1 cellular context compared by ENCODE assay signal in genomic region chr7:151585744-151586424, GRCh38.
TF ChIP-seq lines count a peak whose summit lies in the region.

No MANE protein-coding gene starts in this region.

TF ChIP-seq in GM23338, 12 proteins besides CTCF, POLR2A, EP300 and RAD21 (continued from another document):
- TF ChIP-seq, protein P1, sequence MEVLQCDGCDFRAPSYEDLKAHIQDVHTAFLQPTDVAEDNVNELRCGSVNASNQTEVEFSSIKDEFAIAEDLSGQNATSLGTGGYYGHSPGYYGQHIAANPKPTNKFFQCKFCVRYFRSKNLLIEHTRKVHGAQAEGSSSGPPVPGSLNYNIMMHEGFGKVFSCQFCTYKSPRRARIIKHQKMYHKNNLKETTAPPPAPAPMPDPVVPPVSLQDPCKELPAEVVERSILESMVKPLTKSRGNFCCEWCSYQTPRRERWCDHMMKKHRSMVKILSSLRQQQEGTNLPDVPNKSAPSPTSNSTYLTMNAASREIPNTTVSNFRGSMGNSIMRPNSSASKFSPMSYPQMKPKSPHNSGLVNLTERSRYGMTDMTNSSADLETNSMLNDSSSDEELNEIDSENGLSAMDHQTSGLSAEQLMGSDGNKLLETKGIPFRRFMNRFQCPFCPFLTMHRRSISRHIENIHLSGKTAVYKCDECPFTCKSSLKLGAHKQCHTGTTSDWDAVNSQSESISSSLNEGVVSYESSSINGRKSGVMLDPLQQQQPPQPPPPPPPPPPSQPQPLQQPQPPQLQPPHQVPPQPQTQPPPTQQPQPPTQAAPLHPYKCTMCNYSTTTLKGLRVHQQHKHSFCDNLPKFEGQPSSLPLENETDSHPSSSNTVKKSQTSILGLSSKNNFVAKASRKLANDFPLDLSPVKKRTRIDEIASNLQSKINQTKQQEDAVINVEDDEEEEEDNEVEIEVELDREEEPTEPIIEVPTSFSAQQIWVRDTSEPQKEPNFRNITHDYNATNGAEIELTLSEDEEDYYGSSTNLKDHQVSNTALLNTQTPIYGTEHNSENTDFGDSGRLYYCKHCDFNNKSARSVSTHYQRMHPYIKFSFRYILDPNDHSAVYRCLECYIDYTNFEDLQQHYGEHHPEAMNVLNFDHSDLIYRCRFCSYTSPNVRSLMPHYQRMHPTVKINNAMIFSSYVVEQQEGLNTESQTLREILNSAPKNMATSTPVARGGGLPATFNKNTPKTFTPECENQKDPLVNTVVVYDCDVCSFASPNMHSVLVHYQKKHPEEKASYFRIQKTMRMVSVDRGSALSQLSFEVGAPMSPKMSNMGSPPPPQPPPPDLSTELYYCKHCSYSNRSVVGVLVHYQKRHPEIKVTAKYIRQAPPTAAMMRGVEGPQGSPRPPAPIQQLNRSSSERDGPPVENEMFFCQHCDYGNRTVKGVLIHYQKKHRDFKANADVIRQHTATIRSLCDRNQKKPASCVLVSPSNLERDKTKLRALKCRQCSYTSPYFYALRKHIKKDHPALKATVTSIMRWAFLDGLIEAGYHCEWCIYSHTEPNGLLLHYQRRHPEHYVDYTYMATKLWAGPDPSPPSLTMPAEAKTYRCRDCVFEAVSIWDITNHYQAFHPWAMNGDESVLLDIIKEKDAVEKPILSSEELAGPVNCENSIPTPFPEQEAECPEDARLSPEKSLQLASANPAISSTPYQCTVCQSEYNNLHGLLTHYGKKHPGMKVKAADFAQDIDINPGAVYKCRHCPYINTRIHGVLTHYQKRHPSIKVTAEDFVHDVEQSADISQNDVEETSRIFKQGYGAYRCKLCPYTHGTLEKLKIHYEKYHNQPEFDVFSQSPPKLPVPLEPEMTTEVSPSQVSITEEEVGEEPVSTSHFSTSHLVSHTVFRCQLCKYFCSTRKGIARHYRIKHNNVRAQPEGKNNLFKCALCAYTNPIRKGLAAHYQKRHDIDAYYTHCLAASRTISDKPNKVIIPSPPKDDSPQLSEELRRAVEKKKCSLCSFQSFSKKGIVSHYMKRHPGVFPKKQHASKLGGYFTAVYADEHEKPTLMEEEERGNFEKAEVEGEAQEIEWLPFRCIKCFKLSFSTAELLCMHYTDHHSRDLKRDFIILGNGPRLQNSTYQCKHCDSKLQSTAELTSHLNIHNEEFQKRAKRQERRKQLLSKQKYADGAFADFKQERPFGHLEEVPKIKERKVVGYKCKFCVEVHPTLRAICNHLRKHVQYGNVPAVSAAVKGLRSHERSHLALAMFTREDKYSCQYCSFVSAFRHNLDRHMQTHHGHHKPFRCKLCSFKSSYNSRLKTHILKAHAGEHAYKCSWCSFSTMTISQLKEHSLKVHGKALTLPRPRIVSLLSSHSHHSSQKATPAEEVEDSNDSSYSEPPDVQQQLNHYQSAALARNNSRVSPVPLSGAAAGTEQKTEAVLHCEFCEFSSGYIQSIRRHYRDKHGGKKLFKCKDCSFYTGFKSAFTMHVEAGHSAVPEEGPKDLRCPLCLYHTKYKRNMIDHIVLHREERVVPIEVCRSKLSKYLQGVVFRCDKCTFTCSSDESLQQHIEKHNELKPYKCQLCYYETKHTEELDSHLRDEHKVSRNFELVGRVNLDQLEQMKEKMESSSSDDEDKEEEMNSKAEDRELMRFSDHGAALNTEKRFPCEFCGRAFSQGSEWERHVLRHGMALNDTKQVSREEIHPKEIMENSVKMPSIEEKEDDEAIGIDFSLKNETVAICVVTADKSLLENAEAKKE (CRISPR knock-in tag; IDR thresholded peaks at IDR 0.05), result no peak
- no peak for TF ChIP-seq REST (IDR thresholded peaks at IDR 0.05; ENCODE audit: unreplicated experiment)
TF ChIP-seq in GM23338: peak in this region for 0.
